ENCODE assay signal across 36 cellular contexts in the genomic region with DNA sequence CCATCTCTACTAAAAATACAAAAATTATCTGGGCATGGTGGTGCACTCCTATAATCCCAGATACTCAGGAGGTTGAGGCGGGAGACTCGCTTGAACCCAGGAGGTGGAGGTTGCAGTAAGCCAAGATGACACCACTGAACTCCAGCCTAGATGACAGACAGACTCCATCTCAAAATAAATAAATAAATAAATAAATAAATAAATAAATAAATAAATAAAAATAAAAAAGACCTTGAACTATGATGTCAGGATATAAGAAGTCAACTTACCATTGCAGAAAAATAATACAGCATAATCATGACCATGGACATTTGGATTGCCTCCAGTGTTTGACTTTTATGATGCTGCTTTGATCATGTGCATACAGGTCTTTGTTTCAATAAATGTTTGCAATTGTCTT.
"Had no signal": no experiment of that assay in that cellular context is flagged by ENCODE, and none has a peak within 500 bp of the region (broad histone marks: within the 10 kb centered on the region; RNA-seq: fewer than 3 reads in every experiment).

No MANE protein-coding gene starts in this region.

- H3K4me3 ChIP-seq: MG63 had no signal

- DNase-seq: Karpas-422, Kasumi-1, MG63, MM.1S, MV-4-11, NCI-H1048, NCI-H1092, NCI-H1092 treated with DMSO at 0.1 percent for 48 hours, NCI-H1105, NCI-H1105 treated with DMSO at 0.1 percent for 48 hours, NCI-H1417, NCI-H1417 treated with DMSO at 0.1 percent for 48 hours, NCI-H1436, NCI-H1436 treated with DMSO at 0.1 percent for 48 hours, NCI-H146, NCI-H1694, NCI-H1694 treated with DMSO at 0.1 percent for 48 hours, NCI-H187, NCI-H187 treated with DMSO at 0.1 percent for 48 hours, NCI-H1930, NCI-H2029, NCI-H2029 treated with DMSO at 0.1 percent for 48 hours, NCI-H2081, NCI-H2081 treated with DMSO at 0.1 percent for 48 hours, NCI-H2107, NCI-H2171, NCI-H2171 treated with DMSO at 0.1 percent for 48 hours, NCI-H2227 treated with DMSO at 0.1 percent for 48 hours, NCI-H226, NCI-H345, NCI-H446, NCI-H446 treated with DMSO at 0.1 percent for 48 hours, NCI-H510A, NCI-H510A treated with DMSO at 0.1 percent for 48 hours, NCI-H524, NCI-H524 treated with DMSO at 0.1 percent for 48 hours had no signal

- H3K36me3 ChIP-seq: MG63 had no signal

- H3K9me3 ChIP-seq: MG63 had no signal
